ENCODE assay signal across 36 cellular contexts in genomic region chr11:29984544-29984943, GRCh38. TPM values are rescaled to one million over a fixed set of nuclear protein-coding genes. Genes with fewer than 3 reads are reported as not detected.
"Had no signal": no experiment of that assay in that cellular context is flagged by ENCODE, and none has a peak within 500 bp of the region (broad histone marks: within the 10 kb centered on the region; RNA-seq: fewer than 3 reads in every experiment).

No MANE protein-coding gene starts in this region.

- H3K9me3 Mint-ChIP-seq: activated T-helper 17 cell treated with anti-CD3 and anti-CD28 coated beads, Interleukin-2, amount 50 U/mL, for 72 hours; neural progenitor cell; stimulated activated memory B cell treated with anti-CD40 and anti-IgM and Interleukin-4, amounts not matched to agents 10 μg/mL and 1 μg/mL and 100 μg/mL, for 72 hours; stimulated activated naive CD8-positive, alpha-beta T cell treated with anti-CD3 and anti-CD28 coated beads, Interleukin-15, amount 100 ng/mL, for 72 hours; type B pancreatic cell; WTC11 had no signal

- H3K9ac ChIP-seq: neural progenitor cell had no signal

- H3K27ac ChIP-seq: brain microvascular endothelial cell, gastroesophageal sphincter, lower lobe of right lung, neural progenitor cell, uterus had no signal

- H3K27ac Mint-ChIP-seq: activated CD8-positive, alpha-beta T cell treated with anti-CD3 and anti-CD28 coated beads for 36 hours; activated T-helper 17 cell treated with anti-CD3 and anti-CD28 coated beads, Interleukin-2, amount 50 U/mL, for 72 hours; effector memory CD8-positive, alpha-beta T cell; immature natural killer cell; natural killer cell; neural progenitor cell; stimulated activated memory B cell treated with anti-CD40 and anti-IgM and Interleukin-4, amounts not matched to agents 10 μg/mL and 1 μg/mL and 100 μg/mL, for 72 hours; stimulated activated naive CD8-positive, alpha-beta T cell treated with anti-CD3 and anti-CD28 coated beads, Interleukin-15, amount 100 ng/mL, for 72 hours; T-helper 17 cell; type B pancreatic cell; WTC11 had no signal

- H3K4me2 ChIP-seq: neural progenitor cell, smooth muscle cell had no signal

- DNase-seq: activated CD4-positive, alpha-beta T cell treated with anti-CD3 and anti-CD28 coated beads, Interleukin-2, amount 50 U/mL, for 1 hour; activated CD8-positive, alpha-beta T cell treated with anti-CD3 and anti-CD28 coated beads for 36 hours; activated gamma-delta T cell treated with Interleukin-2 at 50 U/mL for 16 hours; activated naive CD4-positive, alpha-beta T cell treated with anti-CD3 and anti-CD28 coated beads, Interleukin-2, amount 50 U/mL, for 16 hours; activated T-cell treated with anti-CD3 and anti-CD28 coated beads, Interleukin-2, amount 50 U/mL, for 4 hours; amniotic stem cell; brain microvascular endothelial cell; caudate nucleus; cortex of kidney; effector memory CD8-positive, alpha-beta T cell; erythroblast; hypothalamus; immature natural killer cell; kidney; lower lobe of right lung; mesenchymal stem cell; natural killer cell; occipital lobe; stimulated activated CD4-positive, alpha-beta T cell treated with anti-CD3 and anti-CD28 coated beads, Interleukin-1b, Interleukin-23, amount 100 ng/mL, for 48 hours; stimulated activated CD4-positive, alpha-beta T cell treated with anti-CD3 and anti-CD28 coated beads, Interleukin-4, amount 100 ng/mL, for 4 hours; stimulated activated CD8-positive, alpha-beta memory T cell treated with anti-CD3 and anti-CD28 coated beads, Interleukin-4, amount 100 ng/mL, for 48 hours; stimulated activated naive CD8-positive, alpha-beta T cell treated with anti-CD3 and anti-CD28 coated beads, Interleukin-15, amount 100 ng/mL, for 72 hours; substantia nigra; T-helper 17 cell; T1000; uterus had no signal

- ATAC-seq: activated CD8-positive, alpha-beta T cell treated with anti-CD3 and anti-CD28 coated beads for 36 hours; activated T-cell treated with anti-CD3 and anti-CD28 coated beads, Interleukin-2, amount 50 U/mL, for 4 hours; activated T-helper 17 cell treated with anti-CD3 and anti-CD28 coated beads, Interleukin-2, amount 50 U/mL, for 72 hours; effector memory CD8-positive, alpha-beta T cell; gastroesophageal sphincter; lower lobe of right lung; natural killer cell; sciatic nerve; stimulated activated memory B cell treated with anti-CD40 and anti-IgM and Interleukin-4, amounts not matched to agents 10 μg/mL and 1 μg/mL and 100 μg/mL, for 72 hours; stimulated activated naive CD8-positive, alpha-beta T cell treated with anti-CD3 and anti-CD28 coated beads, Interleukin-15, amount 100 ng/mL, for 72 hours; T-helper 17 cell; WTC11 had no signal

- H3K9me3 ChIP-seq: gastroesophageal sphincter, lower lobe of right lung, uterus had no signal

- H3K4me1 Mint-ChIP-seq: activated T-helper 17 cell treated with anti-CD3 and anti-CD28 coated beads, Interleukin-2, amount 50 U/mL, for 72 hours; immature natural killer cell; natural killer cell; neural progenitor cell; stimulated activated memory B cell treated with anti-CD40 and anti-IgM and Interleukin-4, amounts not matched to agents 10 μg/mL and 1 μg/mL and 100 μg/mL, for 72 hours; stimulated activated naive CD8-positive, alpha-beta T cell treated with anti-CD3 and anti-CD28 coated beads, Interleukin-15, amount 100 ng/mL, for 72 hours; T-helper 17 cell; WTC11 had no signal

- H3K4me3 ChIP-seq: gastroesophageal sphincter, lower lobe of right lung, neural progenitor cell, smooth muscle cell, uterus had no signal

- H3K36me3 Mint-ChIP-seq: immature natural killer cell; natural killer cell; neural progenitor cell; stimulated activated memory B cell treated with anti-CD40 and anti-IgM and Interleukin-4, amounts not matched to agents 10 μg/mL and 1 μg/mL and 100 μg/mL, for 72 hours; type B pancreatic cell; WTC11 had no signal

- H3K27me3 ChIP-seq: brain microvascular endothelial cell, gastroesophageal sphincter, neural progenitor cell, uterus had no signal

- H2AFZ ChIP-seq: neural progenitor cell had no signal

- H3K36me3 ChIP-seq: brain microvascular endothelial cell, gastroesophageal sphincter, lower lobe of right lung, neural progenitor cell, uterus had no signal

- H3K4me1 ChIP-seq: gastroesophageal sphincter, lower lobe of right lung, uterus had no signal

- H3K4me3 Mint-ChIP-seq: activated CD8-positive, alpha-beta T cell treated with anti-CD3 and anti-CD28 coated beads for 36 hours; activated T-cell treated with anti-CD3 and anti-CD28 coated beads, Interleukin-2, amount 50 U/mL, for 4 hours; activated T-helper 17 cell treated with anti-CD3 and anti-CD28 coated beads, Interleukin-2, amount 50 U/mL, for 72 hours; effector memory CD8-positive, alpha-beta T cell; immature natural killer cell; natural killer cell; neural progenitor cell; stimulated activated memory B cell treated with anti-CD40 and anti-IgM and Interleukin-4, amounts not matched to agents 10 μg/mL and 1 μg/mL and 100 μg/mL, for 72 hours; stimulated activated naive CD8-positive, alpha-beta T cell treated with anti-CD3 and anti-CD28 coated beads, Interleukin-15, amount 100 ng/mL, for 72 hours; T-helper 17 cell; type B pancreatic cell; WTC11 had no signal

- H3K27me3 Mint-ChIP-seq: activated CD8-positive, alpha-beta T cell treated with anti-CD3 and anti-CD28 coated beads for 36 hours; activated T-helper 17 cell treated with anti-CD3 and anti-CD28 coated beads, Interleukin-2, amount 50 U/mL, for 72 hours; effector memory CD8-positive, alpha-beta T cell; stimulated activated memory B cell treated with anti-CD40 and anti-IgM and Interleukin-4, amounts not matched to agents 10 μg/mL and 1 μg/mL and 100 μg/mL, for 72 hours; stimulated activated naive CD8-positive, alpha-beta T cell treated with anti-CD3 and anti-CD28 coated beads, Interleukin-15, amount 100 ng/mL, for 72 hours; T-helper 17 cell; type B pancreatic cell had no signal

RNA-seq across cellular contexts. Expression of gene KCNA4, which starts 32.3 kb away (rescaled TPM):
- total RNA-seq: activated CD8-positive, alpha-beta T cell treated with anti-CD3 and anti-CD28 coated beads for 36 hours; activated T-cell treated with anti-CD3 and anti-CD28 coated beads, Interleukin-2, amount 50 U/mL, for 4 hours; activated T-helper 17 cell treated with anti-CD3 and anti-CD28 coated beads, Interleukin-2, amount 50 U/mL, for 72 hours; astrocyte; chondrocyte; natural killer cell; smooth muscle cell; T-helper 17 cell; WTC11 had no signal
- polyA plus RNA-seq: immature natural killer cell, smooth muscle cell had no signal
